In genomic region chr5:159100928-159101646, GRCh38 we compare ENCODE assay signal across 9 cellular contexts. TPM values are rescaled to one million over a fixed set of nuclear protein-coding genes. Genes with fewer than 3 reads are reported as not detected.
DNase-seq lines count a peak whose midpoint lies in the region; ATAC-seq and TF ChIP-seq lines count a peak whose summit lies in the region.
"Had no signal": no experiment of that assay in that cellular context is flagged by ENCODE, and none has a peak within 500 bp of the region (broad histone marks: within the 10 kb centered on the region; RNA-seq: fewer than 3 reads in every experiment).

No MANE protein-coding gene starts in this region.

- intact Hi-C loops in MCF 10A (cut with micrococcal nuclease) = loop anchor here (10.0 kb wide), 1 partner anchor 1276 kb away; no protein-coding TSS in a partner anchor

- BruUV-seq in MCF 10A (replicated peaks; lab: Mats Ljungman, UMichigan) = no TSS peak

- ATAC-seq in HG03135 (IDR thresholded peaks at IDR 0.05; ENCODE audit: unreplicated experiment) = peak; percentile 4
- ATAC-seq in naive thymus-derived CD8-positive, alpha-beta T cell = peak in 1 of 2 donors; percentile 7

- H3K9me3 Mint-ChIP-seq in MCF 10A (ENCODE audit: unreplicated experiment) = no peaks in the 10 kb centered on the region
- H3K9me3 Mint-ChIP-seq in naive thymus-derived CD8-positive, alpha-beta T cell = no peaks in the 10 kb centered on the region

- H3K4me1 Mint-ChIP-seq in MCF 10A (ENCODE audit: insufficient read depth, unreplicated experiment) = peaks cover 26% of the 10 kb centered on the region
- peaks cover 28 to 77% (median 51%) of the 10 kb centered on the region in 4 donors for H3K4me1 Mint-ChIP-seq in naive thymus-derived CD8-positive, alpha-beta T cell

- DNase-seq in DMS53 (lab: John Stamatoyannopoulos, UW) = peak; percentile 27
- DNase-seq in DMS53 treated with DMSO at 0.1 percent for 48 hours (lab: John Stamatoyannopoulos, UW; ENCODE audit: unreplicated experiment) = no peak
- no peak for DNase-seq in MCF 10A (ENCODE audit: unreplicated experiment)
- DNase-seq in naive thymus-derived CD8-positive, alpha-beta T cell = peak in 1 of 10 donors; percentile 12
- no peak for DNase-seq in dedifferentiated amniotic fluid mesenchymal stem cell (ENCODE audit: extremely low spot score)
- no peak for DNase-seq in kidney glomerular epithelial cell (lab: John Stamatoyannopoulos, UW)
- no peak for DNase-seq in HUDEP-2 (lab: John Stamatoyannopoulos, UW; ENCODE audit: unreplicated experiment in 76 of 76)

- peaks cover 35% of the 10 kb centered on the region for H3K27me3 Mint-ChIP-seq in MCF 10A (ENCODE audit: insufficient read depth, unreplicated experiment)
- peaks cover 25 to 55% (median 52%) of the 10 kb centered on the region in 5 donors for H3K27me3 Mint-ChIP-seq in naive thymus-derived CD8-positive, alpha-beta T cell

- no peak for TF ChIP-seq CTCF in MCF 10A (IDR thresholded peaks at IDR 0.05; ENCODE audit: unreplicated experiment)

- peaks cover 8% of the 10 kb centered on the region for H3K36me3 Mint-ChIP-seq in MCF 10A (ENCODE audit: insufficient read depth, unreplicated experiment)
- H3K36me3 Mint-ChIP-seq in naive thymus-derived CD8-positive, alpha-beta T cell = no peaks in the 10 kb centered on the region

- H3K4me3 Mint-ChIP-seq in MCF 10A (ENCODE audit: unreplicated experiment) = peak overlapping the region; percentile 88
- H3K4me3 Mint-ChIP-seq in naive thymus-derived CD8-positive, alpha-beta T cell = peak overlapping the region; percentile 85 to 96 (median 92)

- POLR2A ChIA-PET in MCF 10A (lab: Yijun Ruan, JAX) = interaction anchor here (0.6 to 0.8 kb wide), 2 partner anchors 25 to 1093 kb away, joined by 3 to 5 read pairs; no protein-coding TSS in a partner anchor
- POLR2A ChIA-PET in naive thymus-derived CD8-positive, alpha-beta T cell (lab: Charles Lee) = no interaction called here

- H3K27ac Mint-ChIP-seq in MCF 10A (ENCODE audit: low read depth, unreplicated experiment) = no peak overlapping the region
- H3K27ac Mint-ChIP-seq in naive thymus-derived CD8-positive, alpha-beta T cell = peak overlapping the region in 3 of 10 donors; percentile 23 to 34 (median 29)

- CTCF ChIA-PET in MCF 10A (lab: Yijun Ruan, JAX) = interaction anchor here (0.9 to 10.0 kb wide), 5 partner anchors 349 to 1026 kb away, joined by 3 to 513 read pairs (median 4); no protein-coding TSS in a partner anchor

RNA-seq across cellular contexts. Expression of gene EBF1, which starts 1.4 kb away (rescaled TPM):
- 1.0 and 2.0 TPM in 2 replicates for total RNA-seq in MCF 10A (2022)
- total RNA-seq in naive thymus-derived CD8-positive, alpha-beta T cell = 1 to 10 TPM; 2.9 to 4.8 TPM
- under 1 TPM in 2 of 3 donors, not detected in 1; 0.07 to 0.60 TPM for polyA plus RNA-seq in naive thymus-derived CD8-positive, alpha-beta T cell
- total RNA-seq: activated CD8-positive, alpha-beta memory T cell treated with anti-CD3 and anti-CD28 coated beads for 36 hours had no signal
